ENCODE assay signal across 26 cellular contexts in genomic region chr1:241947355-241947754, GRCh38. TPM values are rescaled to one million over a fixed set of nuclear protein-coding genes. Genes with fewer than 3 reads are reported as not detected.
"Had no signal": no experiment of that assay in that cellular context is flagged by ENCODE, and none has a peak within 500 bp of the region (broad histone marks: within the 10 kb centered on the region; RNA-seq: fewer than 3 reads in every experiment).

No MANE protein-coding gene starts in this region.

- H3K27ac ChIP-seq: SK-N-MC, VCaP had no signal

- DNase-seq: activated CD4-positive, alpha-beta memory T cell treated with anti-CD3 and anti-CD28 coated beads, Interleukin-2, amount 10 ng/mL, durations not matched to agents 7 days and 5 days; activated CD4-positive, alpha-beta T cell treated with anti-CD3 and anti-CD28 coated beads, Interleukin-2, amount 10 ng/mL, durations not matched to agents 7 days and 5 days; activated CD4-positive, CD25-positive, alpha-beta regulatory T cell; activated gamma-delta T cell; activated naive CD4-positive, alpha-beta T cell treated with anti-CD3 and anti-CD28 coated beads, Interleukin-2, amount 10 ng/mL, durations not matched to agents 7 days and 5 days; activated naive CD8-positive, alpha-beta T cell treated with anti-CD3 and anti-CD28 coated beads for 36 hours; activated T-cell treated with anti-CD3 and anti-CD28 coated beads for 4 hours; activated T-cell treated with anti-CD3 and anti-CD28 coated beads, Interleukin-2, amount 50 U/mL, for 48 hours; anterior cingulate cortex; central memory CD4-positive, alpha-beta T cell; Karpas-422; NCI-H1105 treated with DMSO at 0.1 percent for 48 hours; NCI-H1436 treated with DMSO at 0.1 percent for 48 hours; NCI-H187; NCI-H2081; NCI-H510A treated with DMSO at 0.1 percent for 48 hours; NCI-H69; RPMI8226; T-helper 1 cell had no signal

- ATAC-seq: activated T-helper 17 cell treated with anti-CD3 and anti-CD28 coated beads, Interleukin-2, amount 50 U/mL, for 72 hours; Right ventricle myocardium inferior had no signal

- H3K4me3 ChIP-seq: SK-N-MC had no signal

RNA-seq across cellular contexts. Expression of gene BECN2, which starts 10.2 kb away (rescaled TPM):
- total RNA-seq: activated CD4-positive, alpha-beta memory T cell treated with anti-CD3 and anti-CD28 coated beads, Interleukin-2, amount 10 ng/mL, durations not matched to agents 7 days and 5 days; activated CD4-positive, alpha-beta T cell treated with anti-CD3 and anti-CD28 coated beads, Interleukin-2, amount 10 ng/mL, durations not matched to agents 7 days and 5 days; activated CD8-positive, alpha-beta memory T cell treated with anti-CD3 and anti-CD28 coated beads for 36 hours; activated naive CD8-positive, alpha-beta T cell treated with anti-CD3 and anti-CD28 coated beads for 36 hours; activated T-helper 17 cell treated with anti-CD3 and anti-CD28 coated beads, Interleukin-2, amount 50 U/mL, for 72 hours; bronchial epithelial cell; Right ventricle myocardium inferior; T-helper 2 cell treated with Interferon-gamma antibody and Interleukin-4, amounts not matched to agents 100 ng/mL and 5 ng/mL, for 36 hours had no signal

RNA-seq across cellular contexts. Expression of gene MAP1LC3C, which starts 51.5 kb away (rescaled TPM):
- total RNA-seq: activated CD4-positive, alpha-beta memory T cell treated with anti-CD3 and anti-CD28 coated beads, Interleukin-2, amount 10 ng/mL, durations not matched to agents 7 days and 5 days; activated CD4-positive, alpha-beta T cell treated with anti-CD3 and anti-CD28 coated beads, Interleukin-2, amount 10 ng/mL, durations not matched to agents 7 days and 5 days; activated CD8-positive, alpha-beta memory T cell treated with anti-CD3 and anti-CD28 coated beads for 36 hours; activated naive CD8-positive, alpha-beta T cell treated with anti-CD3 and anti-CD28 coated beads for 36 hours; activated T-helper 17 cell treated with anti-CD3 and anti-CD28 coated beads, Interleukin-2, amount 50 U/mL, for 72 hours; bronchial epithelial cell; T-helper 2 cell treated with Interferon-gamma antibody and Interleukin-4, amounts not matched to agents 100 ng/mL and 5 ng/mL, for 36 hours had no signal
